Comparison of ENCODE assay signal across 7 cellular contexts in genomic region chr21:29130234-29130993, GRCh38. TPM values are rescaled to one million over a fixed set of nuclear protein-coding genes. Genes with fewer than 3 reads are reported as not detected.
DNase-seq lines count a peak whose midpoint lies in the region; ATAC-seq, FAIRE-seq and TF ChIP-seq lines count a peak whose summit lies in the region.

A gene with protein sequence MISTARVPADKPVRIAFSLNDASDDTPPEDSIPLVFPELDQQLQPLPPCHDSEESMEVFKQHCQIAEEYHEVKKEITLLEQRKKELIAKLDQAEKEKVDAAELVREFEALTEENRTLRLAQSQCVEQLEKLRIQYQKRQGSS (plus strand): TSS chr21:29130644. CDS start chr21:29133345, 2,701 bp downstream.

- no peak within 1 kb of the TSS for H3K4me3 Mint-ChIP-seq in T-cell

- no peaks in the 10 kb centered on the region for H3K36me3 ChIP-seq in ascending aorta
- no peaks in the 10 kb centered on the region for H3K36me3 ChIP-seq in keratinocyte (ENCODE audit: control insufficient read depth in 2 of 2, extremely low read depth in 1 of 2, insufficient read depth in 2 of 2, low read length in 2 of 2)
- H3K36me3 ChIP-seq in upper lobe of right lung, result no peaks in the 10 kb centered on the region

- peak within 1 kb of the TSS; percentile 33 to 49 for H3K4me3 ChIP-seq in ascending aorta
- H3K4me3 ChIP-seq in keratinocyte (ENCODE audit: control insufficient read depth in 2 of 3, extremely low read depth in 1 of 3, insufficient read depth in 2 of 3, low read depth in 1 of 3, low read length in 3 of 3), result peak within 1 kb of the TSS in 2 of 3 experiments; percentile 44 to 46
- H3K4me3 ChIP-seq in upper lobe of right lung, result no peak within 1 kb of the TSS

- H4K20me1 ChIP-seq in keratinocyte (ENCODE audit: control insufficient read depth, extremely low read depth, insufficient read depth, low read length), result no peaks in the 10 kb centered on the region

- peak within 1 kb of the TSS; percentile 56 for H3K9ac ChIP-seq in keratinocyte (ENCODE audit: control insufficient read depth, extremely low read depth, insufficient read depth, low read length)

- peak; percentile 93 for FAIRE-seq in keratinocyte (lab: Jason Lieb, UNC)

- peaks cover 0 to 13% of the 10 kb centered on the region in 2 donors for H3K4me1 ChIP-seq in ascending aorta
- H3K4me1 ChIP-seq in keratinocyte (ENCODE audit: control insufficient read depth, extremely low read depth, insufficient read depth, low read length), result peaks cover 15% of the 10 kb centered on the region
- H3K4me1 ChIP-seq in upper lobe of right lung, result no peaks in the 10 kb centered on the region

- peak within 1 kb of the TSS; percentile 82 for H3K4me2 ChIP-seq in keratinocyte (ENCODE audit: control insufficient read depth, extremely low read depth, insufficient read depth, low read depth, low read length)

- H3K27ac ChIP-seq in ascending aorta, result peak within 1 kb of the TSS; percentile 67 to 84
- peak within 1 kb of the TSS; percentile 78 for H3K27ac ChIP-seq in keratinocyte (ENCODE audit: control insufficient read depth, insufficient read depth, low read length)
- no peak within 1 kb of the TSS for H3K27ac ChIP-seq in upper lobe of right lung

- intact Hi-C loops in ascending aorta (cut with DNase I), result no loop called here
- intact Hi-C loops in upper lobe of right lung (cut with DNase I), result no loop called here

- H3K9me1 ChIP-seq in keratinocyte (ENCODE audit: control insufficient read depth, extremely low read depth, insufficient read depth, low read length), result no peaks in the 10 kb centered on the region

- no peaks in the 10 kb centered on the region for H3K27me3 ChIP-seq in ascending aorta
- no peaks in the 10 kb centered on the region for H3K27me3 ChIP-seq in keratinocyte (ENCODE audit: control insufficient read depth, extremely low read depth, insufficient read depth, low read length)
- H3K27me3 ChIP-seq in upper lobe of right lung, result no peaks in the 10 kb centered on the region

- CTCF ChIA-PET in T-cell (lab: Charles Lee), result no interaction called here

- H3K79me2 ChIP-seq in keratinocyte (ENCODE audit: control insufficient read depth, insufficient read depth, low read length), result no peaks in the 10 kb centered on the region

- H3K27me3 Mint-ChIP-seq in T-cell, result no peaks in the 10 kb centered on the region

- DNase-seq in ascending aorta (ENCODE audit: low spot score in 2 of 2) (peak in 1 of 2 donors; percentile 91), keratinocyte (ENCODE audit: low read depth, low spot score) (peak; percentile 75), upper lobe of right lung (no peak), T-cell (no peak)

- peak within 1 kb of the TSS; percentile 71 for H2AFZ ChIP-seq in keratinocyte (ENCODE audit: control insufficient read depth, low read length)

- peaks cover 31% of the 10 kb centered on the region for H3K36me3 Mint-ChIP-seq in T-cell

- dilution Hi-C loops in keratinocyte (cut with MboI; ENCODE audit: extremely low pct_ligation_motif_present, low sequenced_read_pairs), result no loop called here

- H3K9me3 Mint-ChIP-seq in T-cell, result peaks cover 0 to 9% (median 4%) of the 10 kb centered on the region in 3 donors

- TF ChIP-seq CTCF in ascending aorta (IDR thresholded peaks at IDR 0.05) (no peak), keratinocyte (optimal IDR thresholded peaks at IDR 0.05 in 1 of 3, IDR thresholded peaks at IDR 0.05 in 1 of 3, conservative IDR thresholded peaks at IDR 0.05 in 1 of 3; ENCODE audit: extremely low read depth in 1 of 3, insufficient read depth in 2 of 3, low read length in 3 of 3) (no peak), upper lobe of right lung (IDR thresholded peaks at IDR 0.05) (no peak)

- POLR2A ChIA-PET in T-cell (lab: Charles Lee), result no interaction called here

- H3K9me3 ChIP-seq in ascending aorta, result peaks cover 0 to 13% of the 10 kb centered on the region in 2 donors
- no peaks in the 10 kb centered on the region for H3K9me3 ChIP-seq in keratinocyte (ENCODE audit: control insufficient read depth, low read depth, low read length)
- H3K9me3 ChIP-seq in upper lobe of right lung, result no peaks in the 10 kb centered on the region

- peak; percentile 66 for ATAC-seq in HG03460 (IDR thresholded peaks at IDR 0.05; ENCODE audit: unreplicated experiment)
- ATAC-seq in upper lobe of right lung, result peak; percentile 62
- no peak for ATAC-seq in HG03159 (IDR thresholded peaks at IDR 0.05; ENCODE audit: unreplicated experiment)
- ATAC-seq in GM21381 (IDR thresholded peaks at IDR 0.05; ENCODE audit: unreplicated experiment), result no peak
- no peak for ATAC-seq in T-cell (replicated peaks in 1 of 4)

- H3K27ac Mint-ChIP-seq in T-cell, result no peak within 1 kb of the TSS

- H3K4me1 Mint-ChIP-seq in T-cell, result no peaks in the 10 kb centered on the region

RNA-seq across cellular contexts. Expression of the gene that starts here (rescaled TPM):
- 6.9 TPM for total RNA-seq in ascending aorta
- polyA plus RNA-seq in keratinocyte, result 13.7 to 17.3 TPM (median 16.5 TPM) in 3 replicates
- 13.3 TPM for polyA plus RNA-seq in keratinocyte (2011; ENCODE audit: low read depth)
- polyA plus RNA-seq in keratinocyte (2011; cell fraction: cytosol; rRNA removed), result 18.3 and 21.4 TPM in 2 replicates
- polyA plus RNA-seq in keratinocyte (2011; cell fraction: nucleus; rRNA removed), result 4.5 and 7.1 TPM in 2 replicates
- 12.6 and 14.2 TPM in 2 replicates for polyA plus RNA-seq in keratinocyte (2012; ENCODE audit: low replicate concordance)
- polyA minus RNA-seq in keratinocyte, result 4.2 to 13.5 TPM (median 9.7 TPM) in 3 replicates
- 5.9 TPM for polyA minus RNA-seq in keratinocyte (2011; cell fraction: cytosol; rRNA and poly(A)+ RNA removed)
- 1.6 and 3.3 TPM in 2 replicates for polyA minus RNA-seq in keratinocyte (2011; cell fraction: nucleus; rRNA and poly(A)+ RNA removed)
- total RNA-seq in upper lobe of right lung, result 7.6 TPM
- total RNA-seq in T-cell, result 1 to 10 TPM; 4.8 to 9.1 (median 7.4) TPM

Comparison
In these comparisons a context has a peak if more than half of its experiments do, and no peak if none do; other contexts are left out.
1. ATAC-seq: peak in HG03460 (single experiment) and upper lobe of right lung (single experiment); none in HG03159 (single experiment), GM21381 (single experiment) and T-cell (0 of 4).